Comparison of ENCODE assay signal across 20 cellular contexts in genomic region chr15:87680200-87680599, GRCh38.
"Had no signal": no experiment of that assay in that cellular context is flagged by ENCODE, and none has a peak within 500 bp of the region (broad histone marks: within the 10 kb centered on the region; RNA-seq: fewer than 3 reads in every experiment).

No MANE protein-coding gene starts in this region.

- H3K36me3 Mint-ChIP-seq: mesothelial cell of epicardium had no signal

- H3K4me3 ChIP-seq: ascending aorta, psoas muscle, testis, transverse colon had no signal

- H3K27ac ChIP-seq: ascending aorta, brain microvascular endothelial cell, foreskin keratinocyte, parathyroid adenoma, psoas muscle, testis, transverse colon had no signal

- H3K27me3 ChIP-seq: ascending aorta, brain microvascular endothelial cell, foreskin keratinocyte, testis, transverse colon had no signal

- H3K27ac Mint-ChIP-seq: activated CD4-positive, alpha-beta T cell treated with anti-CD3 and anti-CD28 coated beads for 36 hours; mesothelial cell of epicardium had no signal

- H3K4me1 Mint-ChIP-seq: mesothelial cell of epicardium had no signal

- ATAC-seq: activated CD4-positive, alpha-beta T cell treated with anti-CD3 and anti-CD28 coated beads for 36 hours; foreskin keratinocyte; psoas muscle; stimulated activated naive CD8-positive, alpha-beta T cell treated with anti-CD3 and anti-CD28 coated beads, Interleukin-15, Interleukin-2, amounts not matched to agents 100 U/mL and 50 U/mL, for 24 hours had no signal

- H3K27me3 Mint-ChIP-seq: activated naive CD4-positive, alpha-beta T cell treated with anti-CD3 and anti-CD28 coated beads, Interleukin-2, amount 10 ng/mL, durations not matched to agents 7 days and 5 days; activated naive CD8-positive, alpha-beta T cell treated with anti-CD3 and anti-CD28 coated beads, Interleukin-2, amount 10 ng/mL, durations not matched to agents 7 days and 5 days; naive B cell had no signal

- H3K4me3 Mint-ChIP-seq: activated CD4-positive, alpha-beta T cell treated with anti-CD3 and anti-CD28 coated beads for 36 hours; activated naive CD4-positive, alpha-beta T cell treated with anti-CD3 and anti-CD28 coated beads, Interleukin-2, amount 10 ng/mL, durations not matched to agents 7 days and 5 days; activated naive CD8-positive, alpha-beta T cell treated with anti-CD3 and anti-CD28 coated beads, Interleukin-2, amount 10 ng/mL, durations not matched to agents 7 days and 5 days; mesothelial cell of epicardium; naive B cell had no signal

- DNase-seq: activated CD4-positive, alpha-beta T cell treated with anti-CD3 and anti-CD28 coated beads for 36 hours; activated CD4-positive, CD25-positive, alpha-beta regulatory T cell; activated CD8-positive, alpha-beta memory T cell treated with anti-CD3 and anti-CD28 coated beads for 24 hours; activated effector memory CD4-positive, alpha-beta T cell treated with anti-CD3 and anti-CD28 coated beads, Interleukin-2, amount 50 U/mL, for 16 hours; activated naive CD4-positive, alpha-beta T cell treated with anti-CD3 and anti-CD28 coated beads, Interleukin-2, amount 10 ng/mL, durations not matched to agents 7 days and 5 days; activated naive CD8-positive, alpha-beta T cell treated with anti-CD3 and anti-CD28 coated beads, Interleukin-2, amount 10 ng/mL, durations not matched to agents 7 days and 5 days; brain microvascular endothelial cell; caudate nucleus; foreskin keratinocyte; naive B cell; nucleus accumbens; psoas muscle; stimulated activated CD4-positive, alpha-beta T cell treated with anti-CD3 and anti-CD28 coated beads, Interleukin-4, amount 100 ng/mL, for 1 hour; stimulated activated naive CD8-positive, alpha-beta T cell treated with anti-CD3 and anti-CD28 coated beads, Interleukin-15, Interleukin-2, amounts not matched to agents 100 U/mL and 50 U/mL, for 24 hours; T-helper 1 cell; testis; transverse colon had no signal

- H3K4me1 ChIP-seq: foreskin keratinocyte, parathyroid adenoma, psoas muscle, testis, transverse colon had no signal

- H3K36me3 ChIP-seq: ascending aorta, brain microvascular endothelial cell, transverse colon had no signal

- H3K9me3 ChIP-seq: ascending aorta, psoas muscle, testis had no signal
